ENCODE assay signal across 1 cellular context in genomic region chr2:227164745-227165350, GRCh38.
TF ChIP-seq lines count a peak whose summit lies in the region.

No MANE protein-coding gene starts in this region.

TF ChIP-seq in HEK293, 187 proteins besides CTCF, POLR2A, EP300 and RAD21 (continued from another document):
- TF ChIP-seq ZSCAN5A (tag by site-specific recombination; IDR thresholded peaks at IDR 0.05) (0 out of 2 replicates have a peak, but pooled peaks have one; percentile 17), KLF8 (tag by site-specific recombination; IDR thresholded peaks at IDR 0.05) (no peak), YY1 (tag by site-specific recombination; IDR thresholded peaks at IDR 0.05) (no peak), MZF1 (tag by site-specific recombination; IDR thresholded peaks at IDR 0.05; ENCODE audit: borderline replicate concordance) (0 out of 2 replicates have a peak, but pooled peaks have one; percentile 27), ZBTB21 (tag by site-specific recombination; IDR thresholded peaks at IDR 0.05) (0 out of 2 replicates have a peak, but pooled peaks have one; percentile 22), ZFHX2 (tag by site-specific recombination; conservative IDR thresholded peaks at IDR 0.05) (peak; percentile 81), ZNF629 (tag by site-specific recombination; IDR thresholded peaks at IDR 0.05) (peak; percentile 48; the same call in 1 of the 2 replicates), ZNF121 (tag by site-specific recombination; IDR thresholded peaks at IDR 0.05) (no peak)
- TF ChIP-seq, protein P1, sequence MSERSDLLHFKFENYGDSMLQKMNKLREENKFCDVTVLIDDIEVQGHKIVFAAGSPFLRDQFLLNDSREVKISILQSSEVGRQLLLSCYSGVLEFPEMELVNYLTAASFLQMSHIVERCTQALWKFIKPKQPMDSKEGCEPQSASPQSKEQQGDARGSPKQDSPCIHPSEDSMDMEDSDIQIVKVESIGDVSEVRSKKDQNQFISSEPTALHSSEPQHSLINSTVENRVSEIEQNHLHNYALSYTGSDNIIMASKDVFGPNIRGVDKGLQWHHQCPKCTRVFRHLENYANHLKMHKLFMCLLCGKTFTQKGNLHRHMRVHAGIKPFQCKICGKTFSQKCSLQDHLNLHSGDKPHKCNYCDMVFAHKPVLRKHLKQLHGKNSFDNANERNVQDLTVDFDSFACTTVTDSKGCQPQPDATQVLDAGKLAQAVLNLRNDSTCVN (tag by site-specific recombination; optimal IDR thresholded peaks at IDR 0.05): peak; percentile 90
TF ChIP-seq in HEK293: peak in this region for 19.
